Comparison of ENCODE assay signal across 8 cellular contexts in genomic region chr18:24019641-24020331, GRCh38. TPM values are rescaled to one million over a fixed set of nuclear protein-coding genes. Genes with fewer than 3 reads are reported as not detected.
A peak's percentile ranks its signal among the peaks of the same experiment; 100 is the strongest.
DNase-seq lines count a peak whose midpoint lies in the region; ATAC-seq and TF ChIP-seq lines count a peak whose summit lies in the region.

No MANE protein-coding gene starts in this region.

- WGBS in mammary epithelial cell (ENCODE audit: low coverage, missing lambda C conversion rate): 91% methylated on average over 4 of the region's 5 CpGs
- WGBS in heart left ventricle, 4 donors: 79 to 90% (median 86%) methylated on average over 5 of the region's 5 CpGs

- H3K27ac Mint-ChIP-seq in T-helper 2 cell treated with Interferon-gamma antibody and Interleukin-4, amounts not matched to agents 5 μg/mL and 100 μg/mL, for 36 hours: peak overlapping the region; percentile 88

- H3K36me3 Mint-ChIP-seq in T-helper 2 cell treated with Interferon-gamma antibody and Interleukin-4, amounts not matched to agents 5 μg/mL and 100 μg/mL, for 36 hours (ENCODE audit: low read depth): peaks cover 71% of the 10 kb centered on the region

- in situ Hi-C loops in mammary epithelial cell (cut with MboI; ENCODE audit: low sequenced_read_pairs in 2 of 2): no loop called here

- no TSS peak for BruUV-seq in mammary epithelial cell (replicated peaks; lab: Mats Ljungman, UMichigan)

- H3K27ac ChIP-seq in mammary epithelial cell (ENCODE audit: insufficient read depth, low read depth, low read length): no peak overlapping the region
- H3K27ac ChIP-seq in heart left ventricle: peak overlapping the region in 1 of 12 donors; percentile 54

- H3K9me3 Mint-ChIP-seq in T-helper 2 cell treated with Interferon-gamma antibody and Interleukin-4, amounts not matched to agents 5 μg/mL and 100 μg/mL, for 36 hours: no peaks in the 10 kb centered on the region

- CTCF ChIA-PET in mammary epithelial cell (lab: Charles Lee; ENCODE audit: low non-redundant PET): no interaction called here

- ATAC-seq in HG03045 (IDR thresholded peaks at IDR 0.05; ENCODE audit: unreplicated experiment): peak; percentile 86
- ATAC-seq in heart left ventricle: no peak

- peak; percentile 46 for DNase-seq in GM19238 (ENCODE audit: insufficient read length, low spot score)
- DNase-seq in T-helper 2 cell treated with Interferon-gamma antibody and Interleukin-4, amounts not matched to agents 5 μg/mL and 100 μg/mL, for 36 hours (ENCODE audit: low spot score): peak; percentile 74
- DNase-seq in medulla oblongata (ENCODE audit: extremely low spot score): peak; percentile 8
- no peak for DNase-seq in NCI-H2171 (lab: John Stamatoyannopoulos, UW)
- no peak for DNase-seq in mammary epithelial cell
- DNase-seq in NCI-H446 (lab: John Stamatoyannopoulos, UW): no peak
- no peak for DNase-seq in heart left ventricle

- H3K4me2 ChIP-seq in mammary epithelial cell (ENCODE audit: insufficient read depth, low read depth, low read length): no peak overlapping the region

- H3K27me3 Mint-ChIP-seq in T-helper 2 cell treated with Interferon-gamma antibody and Interleukin-4, amounts not matched to agents 5 μg/mL and 100 μg/mL, for 36 hours (ENCODE audit: low read depth): no peaks in the 10 kb centered on the region

- dilution Hi-C loops in mammary epithelial cell (cut with HindIII; ENCODE audit: low sequenced_read_pairs): loop anchor here (5.0 kb wide), 1 partner anchor 38 kb away; no protein-coding TSS in a partner anchor

- H3K4me3 Mint-ChIP-seq in T-helper 2 cell treated with Interferon-gamma antibody and Interleukin-4, amounts not matched to agents 5 μg/mL and 100 μg/mL, for 36 hours: peak overlapping the region; percentile 85

- peaks cover 69% of the 10 kb centered on the region for H3K4me1 Mint-ChIP-seq in T-helper 2 cell treated with Interferon-gamma antibody and Interleukin-4, amounts not matched to agents 5 μg/mL and 100 μg/mL, for 36 hours (ENCODE audit: low read depth)

- H3K27me3 ChIP-seq in mammary epithelial cell (ENCODE audit: insufficient read depth, low read length): no peaks in the 10 kb centered on the region
- no peaks in the 10 kb centered on the region for H3K27me3 ChIP-seq in heart left ventricle

- peaks cover 7% of the 10 kb centered on the region for H3K36me3 ChIP-seq in mammary epithelial cell (ENCODE audit: insufficient read depth, low read length)
- H3K36me3 ChIP-seq in heart left ventricle: peaks cover 0 to 12% (median 0%) of the 10 kb centered on the region in 9 donors

- intact Hi-C loops in mammary epithelial cell (cut with micrococcal nuclease) (loop anchor here (5.0 kb wide), 3 partner anchors 38 to 98 kb away; no protein-coding TSS in a partner anchor), heart left ventricle (cut with DNase I) (loop anchor here in 6 of 10 donors (5.0 to 10.0 kb wide), 6 partner anchors 45 to 98 kb away; no protein-coding TSS in a partner anchor)

- TF ChIP-seq CTCF in mammary epithelial cell (conservative IDR thresholded peaks at IDR 0.05 in 1 of 2, IDR thresholded peaks at IDR 0.05 in 1 of 2; ENCODE audit: extremely low read depth in 1 of 2, insufficient read depth in 1 of 2, low read depth in 1 of 2, low read length in 2 of 2): no peak
- no peak for TF ChIP-seq CTCF in heart left ventricle (IDR thresholded peaks at IDR 0.05)

- H4K20me1 ChIP-seq in mammary epithelial cell (ENCODE audit: insufficient read depth, low read length): no peaks in the 10 kb centered on the region

- no peak overlapping the region for H2AFZ ChIP-seq in mammary epithelial cell (ENCODE audit: low read depth, low read length)

- no peaks in the 10 kb centered on the region for H3K9me3 ChIP-seq in mammary epithelial cell (replicated peaks; ENCODE audit: insufficient read depth, low read length)
- no peaks in the 10 kb centered on the region for H3K9me3 ChIP-seq in heart left ventricle

- no peak overlapping the region for H3K9ac ChIP-seq in mammary epithelial cell (ENCODE audit: insufficient read depth, low read length)

- H3K4me1 ChIP-seq in mammary epithelial cell (ENCODE audit: insufficient read depth, low read length) (peaks cover 29% of the 10 kb centered on the region), heart left ventricle (peaks cover 0 to 85% (median 6%) of the 10 kb centered on the region in 12 donors)

- TF ChIP-seq POLR2A in heart left ventricle (IDR thresholded peaks at IDR 0.05): no peak

- H3K79me2 ChIP-seq in mammary epithelial cell (ENCODE audit: insufficient read depth, low read length): peaks cover 97% of the 10 kb centered on the region

- no peak overlapping the region for H3K4me3 ChIP-seq in mammary epithelial cell (replicated peaks in 1 of 3; ENCODE audit: insufficient read depth in 1 of 3, low read depth in 2 of 3, low read length in 3 of 3)
- H3K4me3 ChIP-seq in heart left ventricle: no peak overlapping the region

RNA-seq across cellular contexts. Expression of gene TTC39C, which starts 5.2 kb away (rescaled TPM):
- total RNA-seq in mammary epithelial cell (10 to 100 TPM; 12.0 to 31.0 TPM), heart left ventricle (10 to 100 TPM in 1 of 9 donors, 1 to 10 TPM in 8; 2.7 to 12.8 (median 4.8) TPM)
- polyA plus RNA-seq in mammary epithelial cell (16.4 TPM), heart left ventricle (1 to 10 TPM; 2.3 to 3.0 TPM)
- polyA minus RNA-seq in mammary epithelial cell: 44.2 TPM

Comparison
In these comparisons a context has a peak if more than half of its experiments do, and no peak if none do; other contexts are left out.
1. DNase-seq: peak in GM19238 (single experiment), T-helper 2 cell treated with Interferon-gamma antibody and Interleukin-4, amounts not matched to agents 5 μg/mL and 100 μg/mL, for 36 hours (single experiment) and medulla oblongata (single experiment); none in NCI-H2171 (single experiment), mammary epithelial cell (single experiment), NCI-H446 (0 of 2) and heart left ventricle (0 of 5).